In genomic region chr6:551405-551804, GRCh38 we compare ENCODE assay signal across 11 cellular contexts.
A peak's percentile ranks its signal among the peaks of the same experiment; 100 is the strongest.
DNase-seq lines count a peak whose midpoint lies in the region; ATAC-seq and TF ChIP-seq lines count a peak whose summit lies in the region.
"Had no signal": no experiment of that assay in that cellular context is flagged by ENCODE, and none has a peak within 500 bp of the region (broad histone marks: within the 10 kb centered on the region; RNA-seq: fewer than 3 reads in every experiment).

No MANE protein-coding gene starts in this region.

- ATAC-seq in GM21737 (IDR thresholded peaks at IDR 0.05; ENCODE audit: unreplicated experiment) (no peak), GM19455 (IDR thresholded peaks at IDR 0.05; ENCODE audit: unreplicated experiment) (no peak), HG03039 (IDR thresholded peaks at IDR 0.05; ENCODE audit: unreplicated experiment) (no peak)

- peaks cover 34% of the 10 kb centered on the region for H3K36me3 Mint-ChIP-seq in T-helper 2 cell treated with Interferon-gamma antibody and Interleukin-4, amounts not matched to agents 5 μg/mL and 100 μg/mL, for 36 hours (ENCODE audit: low read depth)

- no peak for TF ChIP-seq CTCF in fibroblast of villous mesenchyme (IDR thresholded peaks at IDR 0.05; ENCODE audit: insufficient read depth, low read depth, low read length)

- H3K27ac Mint-ChIP-seq in T-helper 2 cell treated with Interferon-gamma antibody and Interleukin-4, amounts not matched to agents 5 μg/mL and 100 μg/mL, for 36 hours = peak overlapping the region; percentile 71

- H3K27me3 Mint-ChIP-seq in T-helper 2 cell treated with Interferon-gamma antibody and Interleukin-4, amounts not matched to agents 5 μg/mL and 100 μg/mL, for 36 hours (ENCODE audit: low read depth) = no peaks in the 10 kb centered on the region
- H3K27me3 Mint-ChIP-seq: brain had no signal

- H3K4me3 ChIP-seq in fibroblast of villous mesenchyme (ENCODE audit: low read depth, low read length) = no peak overlapping the region
- H3K4me3 ChIP-seq: BLaER1 treated with 17β-estradiol and CSF1 and Interleukin-3, amounts not matched to agents 10 nM and 100 nM; spleen had no signal

- DNase-seq in activated CD4-positive, alpha-beta T cell treated with anti-CD3 and anti-CD28 coated beads for 4 hours = peak; percentile 28 to 32
- DNase-seq in activated CD4-positive, alpha-beta T cell treated with anti-CD3 and anti-CD28 coated beads for 1 hour = no peak
- no peak for DNase-seq in T-helper 2 cell treated with Interferon-gamma antibody and Interleukin-4, amounts not matched to agents 5 μg/mL and 100 μg/mL, for 36 hours (ENCODE audit: low spot score)
- DNase-seq in fibroblast of villous mesenchyme (ENCODE audit: low read depth) = peak; percentile 45
- DNase-seq in stimulated activated CD8-positive, alpha-beta memory T cell treated with anti-CD3 and anti-CD28 coated beads, Interleukin-7, amount 100 ng/mL, for 4 hours (ENCODE audit: low read depth in 2 of 2) = peak; percentile 33 to 39
- DNase-seq: spleen had no signal

- no peak overlapping the region for H3K4me3 Mint-ChIP-seq in T-helper 2 cell treated with Interferon-gamma antibody and Interleukin-4, amounts not matched to agents 5 μg/mL and 100 μg/mL, for 36 hours
- H3K4me3 Mint-ChIP-seq: brain had no signal

- H3K4me1 Mint-ChIP-seq in T-helper 2 cell treated with Interferon-gamma antibody and Interleukin-4, amounts not matched to agents 5 μg/mL and 100 μg/mL, for 36 hours (ENCODE audit: low read depth) = peaks cover 58% of the 10 kb centered on the region

- no peaks in the 10 kb centered on the region for H3K9me3 Mint-ChIP-seq in T-helper 2 cell treated with Interferon-gamma antibody and Interleukin-4, amounts not matched to agents 5 μg/mL and 100 μg/mL, for 36 hours
- H3K9me3 Mint-ChIP-seq: brain had no signal

Comparison
In these comparisons a context has a peak if more than half of its experiments do, and no peak if none do; other contexts are left out.
1. DNase-seq: peak in activated CD4-positive, alpha-beta T cell treated with anti-CD3 and anti-CD28 coated beads for 4 hours (2 of 2), fibroblast of villous mesenchyme (single experiment) and stimulated activated CD8-positive, alpha-beta memory T cell treated with anti-CD3 and anti-CD28 coated beads, Interleukin-7, amount 100 ng/mL, for 4 hours (2 of 2); none in activated CD4-positive, alpha-beta T cell treated with anti-CD3 and anti-CD28 coated beads for 1 hour (single experiment) and T-helper 2 cell treated with Interferon-gamma antibody and Interleukin-4, amounts not matched to agents 5 μg/mL and 100 μg/mL, for 36 hours (single experiment).